16 cellular contexts compared by ENCODE assay signal in the genomic region with DNA sequence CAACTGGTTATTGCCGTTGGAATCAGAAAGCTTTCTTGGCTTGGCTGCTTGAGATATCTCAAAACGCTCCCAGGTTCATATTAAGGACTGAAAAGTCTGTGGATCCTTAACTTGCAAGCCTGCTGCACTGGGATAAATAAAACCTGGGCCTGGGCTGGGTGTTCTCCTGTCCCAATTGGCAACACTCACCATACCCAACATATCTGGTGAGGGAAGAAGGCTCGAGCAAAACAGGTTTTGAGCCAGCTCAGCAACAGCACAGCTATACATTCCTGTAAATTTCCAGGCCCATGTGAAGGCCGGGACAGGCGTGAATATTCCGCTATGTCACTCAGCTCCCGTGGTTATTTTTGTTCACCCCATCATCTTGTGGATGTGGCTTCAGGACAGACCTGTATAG.
DNase-seq lines count a peak whose midpoint lies in the region; ATAC-seq, FAIRE-seq and TF ChIP-seq lines count a peak whose summit lies in the region.
"Had no signal": no experiment of that assay in that cellular context is flagged by ENCODE, and none has a peak within 500 bp of the region (broad histone marks: within the 10 kb centered on the region; RNA-seq: fewer than 3 reads in every experiment).

No MANE protein-coding gene starts in this region.

- H3K9ac ChIP-seq in OCI-LY1 (ENCODE audit: low read length) (peak overlapping the region; percentile 53; the same call in 1 of the 2 replicates), GM23248 (no peak overlapping the region), kidney (ENCODE audit: low read length in 2 of 2) (no peak overlapping the region)

- intact Hi-C loops in esophagus squamous epithelium (cut with DNase I) (no loop called here), psoas muscle (cut with DNase I) (loop anchor here (5.0 kb wide), 2 partner anchors 57 to 162 kb away; no protein-coding TSS in a partner anchor), kidney (cut with DNase I) (no loop called here)

- H3K79me2 ChIP-seq in DOHH2 (ENCODE audit: control insufficient read depth, low read length) (peaks cover 18% of the 10 kb centered on the region), OCI-LY1 (ENCODE audit: insufficient read depth, low read length) (no peaks in the 10 kb centered on the region), GM23248 (ENCODE audit: insufficient read depth) (no peaks in the 10 kb centered on the region)

- no peak for FAIRE-seq in kidney (lab: Jason Lieb, UNC)
- FAIRE-seq: colon, GM12878 had no signal

- H3K27ac ChIP-seq in DOHH2 (ENCODE audit: low read depth, low read length) (peak overlapping the region; percentile 93), OCI-LY1 (ENCODE audit: low read depth, low read length, poor library complexity, severe bottlenecking) (peak overlapping the region; percentile 96), esophagus squamous epithelium (peak overlapping the region; percentile 70 to 90 (median 82)), psoas muscle (peak overlapping the region; percentile 83), GM23248 (no peak overlapping the region), kidney (ENCODE audit: low read depth in 2 of 2, low read length in 2 of 2) (no peak overlapping the region)

- TF ChIP-seq POLR2A in esophagus squamous epithelium (IDR thresholded peaks at IDR 0.05), result no peak

- no peak overlapping the region for H2AFZ ChIP-seq in OCI-LY1 (ENCODE audit: low read length)
- no peak overlapping the region for H2AFZ ChIP-seq in GM23248

- no peaks in the 10 kb centered on the region for H3K9me3 ChIP-seq in DOHH2 (ENCODE audit: control insufficient read depth, insufficient read depth, low read length)
- no peaks in the 10 kb centered on the region for H3K9me3 ChIP-seq in OCI-LY1 (ENCODE audit: low read length)
- H3K9me3 ChIP-seq in esophagus squamous epithelium, result no peaks in the 10 kb centered on the region
- no peaks in the 10 kb centered on the region for H3K9me3 ChIP-seq in psoas muscle
- H3K9me3 ChIP-seq in GM23248 (ENCODE audit: low read depth), result no peaks in the 10 kb centered on the region
- H3K9me3 ChIP-seq in kidney (ENCODE audit: control insufficient read depth in 1 of 2, low read length in 2 of 2), result no peaks in the 10 kb centered on the region
- H3K9me3 ChIP-seq: Peyer's patch had no signal

- in situ Hi-C loops in GM23248 (cut with MboI), result no loop called here

- H3F3A ChIP-seq in DOHH2 (ENCODE audit: control insufficient read depth, insufficient read depth) (peaks cover 30% of the 10 kb centered on the region), OCI-LY1 (ENCODE audit: insufficient read depth, low read length) (peaks cover 8% of the 10 kb centered on the region; the same call in 1 of the 2 replicates), GM23248 (ENCODE audit: insufficient read depth) (no peaks in the 10 kb centered on the region; the same call in 1 of the 2 replicates)

- H4K20me1 ChIP-seq in DOHH2 (ENCODE audit: control insufficient read depth, insufficient read depth, low read depth, low read length) (no peaks in the 10 kb centered on the region), OCI-LY1 (ENCODE audit: insufficient read depth, low read length) (no peaks in the 10 kb centered on the region), GM23248 (ENCODE audit: insufficient read depth) (no peaks in the 10 kb centered on the region)

- H3K27me3 ChIP-seq in DOHH2 (ENCODE audit: control insufficient read depth, low read length) (no peaks in the 10 kb centered on the region), OCI-LY1 (ENCODE audit: insufficient read depth, low read length) (no peaks in the 10 kb centered on the region), esophagus squamous epithelium (no peaks in the 10 kb centered on the region), psoas muscle (ENCODE audit: insufficient read depth in 3 of 3, low read length in 2 of 3) (no peaks in the 10 kb centered on the region), GM23248 (replicated peaks; ENCODE audit: insufficient read depth) (no peaks in the 10 kb centered on the region)
- H3K27me3 ChIP-seq: Peyer's patch had no signal

- H3K4me3 ChIP-seq in DOHH2 (ENCODE audit: low read length) (no peak overlapping the region), OCI-LY1 (ENCODE audit: low read depth, low read length, poor library complexity, severe bottlenecking) (no peak overlapping the region), esophagus squamous epithelium (no peak overlapping the region), psoas muscle (no peak overlapping the region), GM23248 (no peak overlapping the region), kidney (ENCODE audit: low read length in 2 of 2) (no peak overlapping the region)
- H3K4me3 ChIP-seq: GM12878, Peyer's patch had no signal

- peaks cover 97% of the 10 kb centered on the region for H3K4me1 ChIP-seq in DOHH2 (ENCODE audit: control insufficient read depth, low read length)
- peaks cover 98% of the 10 kb centered on the region for H3K4me1 ChIP-seq in OCI-LY1 (ENCODE audit: insufficient read depth, low read length, severe bottlenecking)
- peaks cover 19 to 62% (median 50%) of the 10 kb centered on the region in 3 donors for H3K4me1 ChIP-seq in esophagus squamous epithelium
- peaks cover 55% of the 10 kb centered on the region for H3K4me1 ChIP-seq in psoas muscle
- H3K4me1 ChIP-seq in GM23248 (ENCODE audit: insufficient read depth), result peaks cover 2% of the 10 kb centered on the region
- H3K4me1 ChIP-seq in kidney (ENCODE audit: control insufficient read depth in 1 of 2, insufficient read depth in 1 of 2, low read depth in 1 of 2, low read length in 2 of 2), result no peaks in the 10 kb centered on the region

- H3K9me2 ChIP-seq in DOHH2 (replicated peaks; ENCODE audit: control insufficient read depth, low read length) (no peaks in the 10 kb centered on the region), OCI-LY1 (ENCODE audit: low read depth, low read length) (no peaks in the 10 kb centered on the region), GM23248 (ENCODE audit: insufficient read depth) (no peaks in the 10 kb centered on the region)

- TF ChIP-seq CTCF in DOHH2 (IDR thresholded peaks at IDR 0.05; ENCODE audit: low read depth, low read length, poor library complexity, severe bottlenecking) (no peak), OCI-LY1 (IDR thresholded peaks at IDR 0.05; ENCODE audit: low read length) (no peak), esophagus squamous epithelium (IDR thresholded peaks at IDR 0.05) (no peak), psoas muscle (IDR thresholded peaks at IDR 0.05) (no peak), kidney (IDR thresholded peaks at IDR 0.05; ENCODE audit: borderline replicate concordance, extremely low read depth, insufficient read depth) (no peak)

- ATAC-seq in psoas muscle (peak; percentile 29 to 68 (median 53)), GM19395 (IDR thresholded peaks at IDR 0.05; ENCODE audit: unreplicated experiment) (no peak)
- ATAC-seq: activated naive CD8-positive, alpha-beta T cell treated with anti-CD3 and anti-CD28 coated beads, Interleukin-2, amount 50 U/mL, for 24 hours had no signal

- 21 to 45% methylated on average over 7 of the region's 7 CpGs for WGBS in esophagus squamous epithelium, 2 donors
- 23 to 46% (median 30%) methylated on average over 7 of the region's 7 CpGs for WGBS in psoas muscle, 3 donors
- WGBS in GM23248 (ENCODE audit: low coverage in 1 of 2, low lambda C conversion rate in 2 of 2, missing lambda C conversion rate in 2 of 2), 2 experiments, result 88 to 90% methylated on average over 7 of the region's 7 CpGs

- H3K36me3 ChIP-seq in DOHH2 (ENCODE audit: control insufficient read depth, low read length) (no peaks in the 10 kb centered on the region; the same call in 1 of the 2 replicates), OCI-LY1 (ENCODE audit: insufficient read depth, low read length) (no peaks in the 10 kb centered on the region), esophagus squamous epithelium (no peaks in the 10 kb centered on the region), psoas muscle (ENCODE audit: insufficient read depth in 1 of 2, low read depth in 1 of 2) (no peaks in the 10 kb centered on the region), GM23248 (ENCODE audit: low read depth) (no peaks in the 10 kb centered on the region), kidney (ENCODE audit: control insufficient read depth in 1 of 2, insufficient read depth in 2 of 2, low read length in 2 of 2) (no peaks in the 10 kb centered on the region)
- H3K36me3 ChIP-seq: Peyer's patch had no signal

- peak overlapping the region; percentile 87 for H3K4me2 ChIP-seq in DOHH2 (ENCODE audit: low read length)
- H3K4me2 ChIP-seq in OCI-LY1 (ENCODE audit: low read length), result peak overlapping the region; percentile 38; the same call in 1 of the 2 replicates
- H3K4me2 ChIP-seq in GM23248 (ENCODE audit: unreplicated experiment), result no peak overlapping the region

- DNase-seq in esophagus squamous epithelium (lab: John Stamatoyannopoulos, UW), result no peak
- DNase-seq in psoas muscle, result no peak
- no peak for DNase-seq in GM23248
- no peak for DNase-seq in DMS114 treated with DMSO at 0.1 percent for 48 hours (lab: John Stamatoyannopoulos, UW; ENCODE audit: unreplicated experiment)
- DNase-seq in kidney, result no peak
- DNase-seq: activated CD4-positive, alpha-beta T cell treated with anti-CD3 and anti-CD28 coated beads, Interleukin-2, amount 10 ng/mL, durations not matched to agents 7 days and 5 days; activated naive CD8-positive, alpha-beta T cell treated with anti-CD3 and anti-CD28 coated beads, Interleukin-2, amount 50 U/mL, for 24 hours; activated T-cell treated with anti-CD3 and anti-CD28 coated beads, Interleukin-2, amount 50 U/mL, for 24 hours; NCI-H1105 treated with DMSO at 0.1 percent for 48 hours; NCI-H510A; Peyer's patch had no signal

Comparison
In these comparisons a context has a peak if more than half of its experiments do, and no peak if none do; other contexts are left out.
1. H3K27ac ChIP-seq: peak in DOHH2 (single experiment), OCI-LY1 (single experiment), esophagus squamous epithelium (4 of 4) and psoas muscle (single experiment); none in GM23248 (single experiment) and kidney (0 of 2).
2. intact Hi-C loops: an anchor here in psoas muscle (5.0 kb wide); none called in esophagus squamous epithelium and kidney.